Comparison of ENCODE assay signal across 1 cellular context in the genomic region with DNA sequence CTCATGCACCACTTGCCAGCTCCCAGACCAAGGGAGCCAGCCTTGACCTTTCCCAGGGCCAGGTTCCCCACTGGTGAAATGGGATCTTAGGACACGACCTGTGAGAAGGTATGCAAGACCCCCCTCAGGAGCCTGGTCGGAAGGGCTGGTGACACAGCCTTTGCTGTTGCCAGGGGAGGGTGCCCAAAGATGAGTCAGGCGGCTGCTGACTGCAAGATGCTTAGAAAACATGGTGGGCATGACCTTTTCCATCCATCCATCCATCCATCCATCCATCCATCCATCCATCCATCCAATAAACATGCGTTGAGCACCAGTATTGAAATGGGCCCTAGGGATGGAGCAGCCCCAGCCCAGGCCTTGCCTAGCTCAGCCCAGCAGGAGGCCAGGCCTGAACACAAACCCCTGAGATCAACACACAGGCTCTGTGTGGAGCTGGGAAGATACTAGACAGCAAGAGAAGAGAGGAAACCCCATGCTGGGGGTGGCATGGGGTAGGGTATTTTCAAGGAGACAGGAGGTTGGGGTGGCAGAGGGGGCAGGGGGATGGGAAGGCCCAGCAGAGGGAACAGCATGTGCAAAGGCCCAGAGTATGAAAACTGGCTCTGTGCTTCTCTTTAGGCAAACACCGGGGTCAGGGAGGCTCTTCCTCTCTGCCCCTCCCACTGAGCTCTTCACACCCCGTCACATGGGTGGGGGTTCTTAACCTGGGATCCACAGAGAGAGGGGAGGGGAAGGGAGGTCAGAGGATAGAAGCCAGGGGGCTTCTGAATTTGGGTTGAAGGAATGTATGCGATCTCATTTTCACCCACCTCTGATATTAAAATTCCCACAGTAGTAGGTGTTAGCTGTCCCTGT.
TF ChIP-seq lines count a peak whose summit lies in the region.

No MANE protein-coding gene starts in this region.

TF ChIP-seq in H1, 55 proteins besides CTCF, POLR2A, EP300 and RAD21:
- TF ChIP-seq KDM1A (IDR thresholded peaks at IDR 0.05; ENCODE audit: borderline replicate concordance, low read length) (peak; percentile 16; the same call in 1 of the 2 replicates), GABPA (IDR thresholded peaks at IDR 0.05; ENCODE audit: borderline replicate concordance, insufficient read depth, low read length) (no peak)
